In the genomic region with DNA sequence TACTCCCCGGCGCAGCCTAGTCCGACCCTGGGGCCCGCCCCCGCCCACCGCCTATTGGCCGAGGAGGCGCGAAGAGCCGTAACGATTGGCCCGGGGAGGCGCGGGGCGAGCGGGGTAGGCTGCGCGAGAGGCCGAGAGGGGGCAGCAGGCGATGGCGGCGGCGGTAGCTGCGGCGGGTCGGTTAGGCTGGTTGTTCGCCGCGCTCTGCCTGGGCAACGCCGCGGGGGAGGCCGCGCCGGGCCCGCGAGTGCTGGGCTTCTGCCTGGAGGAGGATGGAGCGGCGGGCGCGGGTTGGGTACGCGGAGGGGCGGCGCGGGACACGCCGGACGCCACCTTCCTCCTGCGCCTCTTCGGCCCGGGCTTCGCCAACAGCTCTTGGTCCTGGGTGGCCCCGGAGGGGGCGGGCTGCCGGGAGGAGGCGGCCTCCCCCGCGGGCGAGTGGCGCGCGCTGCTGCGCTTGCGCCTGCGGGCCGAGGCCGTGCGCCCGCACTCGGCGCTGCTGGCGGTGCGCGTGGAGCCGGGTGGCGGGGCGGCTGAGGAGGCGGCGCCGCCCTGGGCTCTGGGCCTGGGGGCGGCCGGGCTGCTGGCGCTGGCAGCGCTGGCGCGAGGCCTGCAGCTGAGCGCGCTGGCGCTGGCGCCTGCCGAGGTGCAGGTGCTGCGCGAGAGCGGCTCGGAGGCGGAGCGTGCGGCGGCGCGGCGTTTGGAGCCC, we compare ENCODE assay signal across 8 cellular contexts. TPM values are rescaled to one million over a fixed set of nuclear protein-coding genes. Genes with fewer than 3 reads are reported as not detected.
DNase-seq lines count a peak whose midpoint lies in the region; ATAC-seq and TF ChIP-seq lines count a peak whose summit lies in the region.

TSS of gene CNNM3 (plus strand) at position 142 of the 709 bp plus-strand sequence. CDS start at position 152, 10 bp downstream.

- H3K4me3 Mint-ChIP-seq in glutamatergic neuron (ENCODE audit: unreplicated experiment) = peak within 1 kb of the TSS; percentile 89

- peaks cover 46% of the 10 kb centered on the region for H3K4me1 Mint-ChIP-seq in glutamatergic neuron (ENCODE audit: low read depth, unreplicated experiment)

- H3K9me3 ChIP-seq in ovary (no peaks in the 10 kb centered on the region), thyroid gland (no peaks in the 10 kb centered on the region)

- peak; percentile 87 for ATAC-seq in HG02678 (IDR thresholded peaks at IDR 0.05; ENCODE audit: unreplicated experiment)
- ATAC-seq in activated naive CD4-positive, alpha-beta T cell treated with anti-CD3 and anti-CD28 coated beads, Interleukin-2, amount 50 U/mL, for 72 hours = peak; percentile 93 to 94

- 0 to 1% (median 1%) methylated on average over 70 to 103 of the region's 103 CpGs for WGBS in ovary, 3 donors
- WGBS in thyroid gland, 2 donors = 0 to 2% methylated on average over 1 to 10 of the region's 103 CpGs

- H3K27me3 Mint-ChIP-seq in glutamatergic neuron (ENCODE audit: unreplicated experiment) = peaks cover 16% of the 10 kb centered on the region

- TF ChIP-seq POLR2A in ovary (IDR thresholded peaks at IDR 0.05) (peak; percentile 55), thyroid gland (IDR thresholded peaks at IDR 0.05) (peak; percentile 48 to 93)

- intact Hi-C loops in ovary (cut with DNase I) = no loop called here
- intact Hi-C loops in thyroid gland (cut with DNase I) = loop anchor here (5.0 kb wide), 1 partner anchor 41 kb away; the partner anchor contains the start of gene ANKRD39

- H3K9me3 Mint-ChIP-seq in activated naive CD4-positive, alpha-beta T cell treated with anti-CD3 and anti-CD28 coated beads, Interleukin-2, amount 50 U/mL, for 72 hours = no peaks in the 10 kb centered on the region
- H3K9me3 Mint-ChIP-seq in glutamatergic neuron (ENCODE audit: unreplicated experiment) = peaks cover 19% of the 10 kb centered on the region

- H3K36me3 Mint-ChIP-seq in activated naive CD4-positive, alpha-beta T cell treated with anti-CD3 and anti-CD28 coated beads, Interleukin-2, amount 50 U/mL, for 72 hours = peaks cover 6 to 11% of the 10 kb centered on the region in 2 donors
- no peaks in the 10 kb centered on the region for H3K36me3 Mint-ChIP-seq in glutamatergic neuron (ENCODE audit: unreplicated experiment)

- H3K36me3 ChIP-seq in ovary (no peaks in the 10 kb centered on the region), thyroid gland (no peaks in the 10 kb centered on the region)

- DNase-seq in NCI-H1105 (lab: John Stamatoyannopoulos, UW) (peak; percentile 91), SKM-1 (lab: John Stamatoyannopoulos, UW; ENCODE audit: unreplicated experiment) (peak; percentile 92), glutamatergic neuron (peak; percentile 99), ovary (peak; percentile 95 to 97 (median 96)), thyroid gland (peak; percentile 97 to 98)
- DNase-seq in activated naive CD4-positive, alpha-beta T cell treated with anti-CD3 and anti-CD28 coated beads, Interleukin-2, amount 50 U/mL, for 72 hours (ENCODE audit: low spot score in 2 of 2) = peak; percentile 97 to 99

- H3K27ac ChIP-seq in ovary (peak within 1 kb of the TSS; percentile 69 to 93), thyroid gland (peak within 1 kb of the TSS; percentile 93 to 94 (median 94))

- TF ChIP-seq EP300 in ovary (IDR thresholded peaks at IDR 0.05) = no peak

- TF ChIP-seq CTCF in GM12873 (IDR thresholded peaks at IDR 0.05; ENCODE audit: insufficient read depth, low read depth, low read length, missing control alignments) (peak; percentile 51), glutamatergic neuron (IDR thresholded peaks at IDR 0.05; ENCODE audit: partially characterized antibody, unreplicated experiment) (peak; percentile 71), ovary (IDR thresholded peaks at IDR 0.05) (peak; percentile 71 to 79 (median 77)), thyroid gland (IDR thresholded peaks at IDR 0.05) (peak; percentile 30 to 81 (median 51))

- peak within 1 kb of the TSS; percentile 70 for H3K4me3 ChIP-seq in ovary
- peak within 1 kb of the TSS; percentile 32 to 78 (median 51) for H3K4me3 ChIP-seq in thyroid gland (replicated peaks in 1 of 3)

- peak within 1 kb of the TSS in 1 of 2 donors; percentile 60 for H3K27ac Mint-ChIP-seq in activated naive CD4-positive, alpha-beta T cell treated with anti-CD3 and anti-CD28 coated beads, Interleukin-2, amount 50 U/mL, for 72 hours
- peak within 1 kb of the TSS; percentile 41 for H3K27ac Mint-ChIP-seq in glutamatergic neuron (ENCODE audit: unreplicated experiment)

- H3K4me1 ChIP-seq in ovary (ENCODE audit: insufficient read depth) (peaks cover 19% of the 10 kb centered on the region), thyroid gland (peaks cover 26 to 32% of the 10 kb centered on the region in 2 donors)

- no peaks in the 10 kb centered on the region for H3K27me3 ChIP-seq in ovary
- H3K27me3 ChIP-seq in thyroid gland = no peaks in the 10 kb centered on the region

RNA-seq across cellular contexts. Expression of gene CNNM3, which starts in this region (rescaled TPM):
- total RNA-seq in activated naive CD4-positive, alpha-beta T cell treated with anti-CD3 and anti-CD28 coated beads, Interleukin-2, amount 50 U/mL, for 72 hours = 10 to 100 TPM; 15.0 to 18.8 TPM
- 22.3 TPM for total RNA-seq in glutamatergic neuron (ENCODE audit: unreplicated experiment)
- total RNA-seq in ovary = 10 to 100 TPM; 13.0 to 23.1 (median 18.6) TPM
- polyA plus RNA-seq in ovary = 10 to 100 TPM; 13.1 to 14.0 TPM
- 10 to 100 TPM; 18.2 to 22.8 (median 20.4) TPM for total RNA-seq in thyroid gland

Comparison
In these comparisons a context has a peak if more than half of its experiments do, and no peak if none do; other contexts are left out.
1. Peak in every context shown above with its lines: DNase-seq, ATAC-seq, H3K4me3 ChIP-seq and H3K27ac ChIP-seq.